2 cellular contexts compared by ENCODE assay signal in genomic region chr11:124867700-124868099, GRCh38.
A peak's percentile ranks its signal among the peaks of the same experiment; 100 is the strongest.
TF ChIP-seq lines count a peak whose summit lies in the region.

No MANE protein-coding gene starts in this region.

TF ChIP-seq in GM12891, 5 proteins besides CTCF, POLR2A, EP300 and RAD21:
- TF ChIP-seq PAX5 (IDR thresholded peaks at IDR 0.05; ENCODE audit: insufficient read depth, low read length, severe bottlenecking): no peak

TF ChIP-seq in K562, 482 proteins besides CTCF, POLR2A, EP300 and RAD21:
- TF ChIP-seq SMC3 (conservative IDR thresholded peaks at IDR 0.05; ENCODE audit: insufficient read depth, low read depth, low read length) (0 out of 2 replicates have a peak, but pooled peaks have one; percentile 6), ZNF436 (CRISPR knock-in tag; IDR thresholded peaks at IDR 0.05) (no peak)
